24 cellular contexts compared by ENCODE assay signal in genomic region chr22:47401976-47402770, GRCh38.
"Had no signal": no experiment of that assay in that cellular context is flagged by ENCODE, and none has a peak within 500 bp of the region (broad histone marks: within the 10 kb centered on the region; RNA-seq: fewer than 3 reads in every experiment).

No MANE protein-coding gene starts in this region.

- H3K27me3 Mint-ChIP-seq: activated CD4-positive, alpha-beta memory T cell treated with anti-CD3 and anti-CD28 coated beads for 36 hours; activated naive CD8-positive, alpha-beta T cell treated with anti-CD3 and anti-CD28 coated beads, Interleukin-2, amount 50 U/mL, for 24 hours had no signal

- DNase-seq: activated CD4-positive, alpha-beta memory T cell treated with anti-CD3 and anti-CD28 coated beads for 36 hours; activated CD4-positive, alpha-beta T cell treated with anti-CD3 and anti-CD28 coated beads for 48 hours; activated gamma-delta T cell; activated naive CD4-positive, alpha-beta T cell treated with anti-CD3 and anti-CD28 coated beads, Interleukin-2, amount 50 U/mL, for 16 hours; activated naive CD8-positive, alpha-beta T cell treated with anti-CD3 and anti-CD28 coated beads, Interleukin-2, amount 50 U/mL, for 24 hours; activated T-cell treated with anti-CD3 and anti-CD28 coated beads, Interleukin-2, amount 50 U/mL, for 72 hours; anterior cingulate cortex; body of pancreas; effector memory CD4-positive, alpha-beta T cell; foreskin melanocyte; hippocampal formation; kidney glomerular epithelial cell; left ventricle myocardium superior; pancreas; psoas muscle; stimulated activated CD4-positive, alpha-beta T cell treated with anti-CD3 and anti-CD28 coated beads, Interleukin-4, amount 100 ng/mL, for 1 hour; stimulated activated naive CD4-positive, alpha-beta T cell; T-helper 17 cell; testis; trophoblast cell had no signal

- H3K27me3 ChIP-seq: body of pancreas, pancreas, right atrium auricular region, testis had no signal

- H3K27ac ChIP-seq: body of pancreas, pancreas, psoas muscle, right atrium auricular region, spleen, testis had no signal

- H3K4me3 ChIP-seq: body of pancreas, pancreas, psoas muscle, right atrium auricular region, spleen, testis had no signal

- H3K4me3 Mint-ChIP-seq: activated CD4-positive, alpha-beta memory T cell treated with anti-CD3 and anti-CD28 coated beads for 36 hours; activated naive CD8-positive, alpha-beta T cell treated with anti-CD3 and anti-CD28 coated beads, Interleukin-2, amount 50 U/mL, for 24 hours; activated T-cell treated with anti-CD3 and anti-CD28 coated beads, Interleukin-2, amount 50 U/mL, for 72 hours; memory B cell; natural killer cell treated with Interleukin-12 subunit alpha and Interleukin-12 subunit beta and Interleukin-15 and Interleukin-18, amount 100 ng/mL, for 72 hours; T-helper 17 cell had no signal

- ATAC-seq: activated T-cell treated with anti-CD3 and anti-CD28 coated beads, Interleukin-2, amount 50 U/mL, for 72 hours; body of pancreas; left ventricle myocardium superior; natural killer cell treated with Interleukin-12 subunit alpha and Interleukin-12 subunit beta and Interleukin-15 and Interleukin-18, amount 100 ng/mL, for 72 hours; pancreas; psoas muscle; T-helper 17 cell had no signal

- H3K9me3 ChIP-seq: body of pancreas, pancreas, psoas muscle, right atrium auricular region, spleen, testis had no signal

- H3K9me3 Mint-ChIP-seq: activated CD4-positive, alpha-beta memory T cell treated with anti-CD3 and anti-CD28 coated beads for 36 hours; activated naive CD8-positive, alpha-beta T cell treated with anti-CD3 and anti-CD28 coated beads, Interleukin-2, amount 50 U/mL, for 24 hours; activated T-cell treated with anti-CD3 and anti-CD28 coated beads, Interleukin-2, amount 50 U/mL, for 72 hours; memory B cell; natural killer cell treated with Interleukin-12 subunit alpha and Interleukin-12 subunit beta and Interleukin-15 and Interleukin-18, amount 100 ng/mL, for 72 hours had no signal

- H3K36me3 Mint-ChIP-seq: activated CD4-positive, alpha-beta memory T cell treated with anti-CD3 and anti-CD28 coated beads for 36 hours; memory B cell; natural killer cell treated with Interleukin-12 subunit alpha and Interleukin-12 subunit beta and Interleukin-15 and Interleukin-18, amount 100 ng/mL, for 72 hours had no signal

- H3K4me1 ChIP-seq: body of pancreas, pancreas, psoas muscle, right atrium auricular region, spleen, testis had no signal

- H3K27ac Mint-ChIP-seq: activated CD4-positive, alpha-beta memory T cell treated with anti-CD3 and anti-CD28 coated beads for 36 hours; activated naive CD8-positive, alpha-beta T cell treated with anti-CD3 and anti-CD28 coated beads, Interleukin-2, amount 50 U/mL, for 24 hours; activated T-cell treated with anti-CD3 and anti-CD28 coated beads, Interleukin-2, amount 50 U/mL, for 72 hours; memory B cell; natural killer cell treated with Interleukin-12 subunit alpha and Interleukin-12 subunit beta and Interleukin-15 and Interleukin-18, amount 100 ng/mL, for 72 hours; T-helper 17 cell had no signal

- H3K36me3 ChIP-seq: pancreas, right atrium auricular region, spleen had no signal

- H3K4me1 Mint-ChIP-seq: activated naive CD8-positive, alpha-beta T cell treated with anti-CD3 and anti-CD28 coated beads, Interleukin-2, amount 50 U/mL, for 24 hours; memory B cell had no signal
